Comparison of ENCODE assay signal across 8 cellular contexts in genomic region chr1:70221241-70222077, GRCh38. TPM values are rescaled to one million over a fixed set of nuclear protein-coding genes. Genes with fewer than 3 reads are reported as not detected.
DNase-seq lines count a peak whose midpoint lies in the region; ATAC-seq and TF ChIP-seq lines count a peak whose summit lies in the region.

SRSF11 (plus strand) TSS chr1:70221380; CDS start chr1:70221637, 257 bp downstream.

- TF ChIP-seq CTCF in fibroblast of mammary gland (conservative IDR thresholded peaks at IDR 0.05; ENCODE audit: control insufficient read depth, insufficient read depth, low read depth, low read length) = no peak
- TF ChIP-seq CTCF in natural killer cell (IDR thresholded peaks at IDR 0.05) = peak; percentile 14

- H3K4me2 ChIP-seq in GM23248 (ENCODE audit: unreplicated experiment) = peak within 1 kb of the TSS; percentile 98

- H3K27ac ChIP-seq in GM23248 = peak within 1 kb of the TSS; percentile 93

- peak within 1 kb of the TSS; percentile 88 for H3K27ac Mint-ChIP-seq in activated T-helper 17 cell treated with anti-CD3 and anti-CD28 coated beads, Interleukin-2, amount 50 U/mL, for 72 hours
- H3K27ac Mint-ChIP-seq in natural killer cell = peak within 1 kb of the TSS; percentile 93 to 97

- H3K9me3 Mint-ChIP-seq in activated T-helper 17 cell treated with anti-CD3 and anti-CD28 coated beads, Interleukin-2, amount 50 U/mL, for 72 hours = no peaks in the 10 kb centered on the region
- no peaks in the 10 kb centered on the region for H3K9me3 Mint-ChIP-seq in natural killer cell

- H2AFZ ChIP-seq in GM23248 = peak within 1 kb of the TSS; percentile 83

- peaks cover 22% of the 10 kb centered on the region; the same call in 1 of the 2 replicates for H4K20me1 ChIP-seq in GM23248 (ENCODE audit: insufficient read depth)

- DNase-seq in Daoy (ENCODE audit: low read depth) = peak; percentile 99
- DNase-seq in GM23248 = peak; percentile 98
- peak; percentile 92 to 93 for DNase-seq in Kasumi-1 (lab: John Stamatoyannopoulos, UW)
- peak; percentile 93 for DNase-seq in RPMI8226
- peak; percentile 91 for DNase-seq in fibroblast of mammary gland (ENCODE audit: low read depth)
- peak; percentile 97 for DNase-seq in natural killer cell
- peak; percentile 97 for DNase-seq in stimulated activated naive CD4-positive, alpha-beta T cell treated with Interleukin-2 at 50 U/mL for 16 hours (lab: John Stamatoyannopoulos, UW)

- H3K4me3 ChIP-seq in GM23248 = peak within 1 kb of the TSS; percentile 95
- peak within 1 kb of the TSS; percentile 70 for H3K4me3 ChIP-seq in fibroblast of mammary gland (ENCODE audit: control insufficient read depth, low read depth, low read length)

- H3K4me1 Mint-ChIP-seq in activated T-helper 17 cell treated with anti-CD3 and anti-CD28 coated beads, Interleukin-2, amount 50 U/mL, for 72 hours = peaks cover 22% of the 10 kb centered on the region
- H3K4me1 Mint-ChIP-seq in natural killer cell = peaks cover 40 to 49% of the 10 kb centered on the region in 2 donors

- H3K36me3 Mint-ChIP-seq in activated T-helper 17 cell treated with anti-CD3 and anti-CD28 coated beads, Interleukin-2, amount 50 U/mL, for 72 hours (ENCODE audit: low read depth) = peaks cover 74% of the 10 kb centered on the region
- no peaks in the 10 kb centered on the region for H3K36me3 Mint-ChIP-seq in natural killer cell

- peak; percentile 95 for ATAC-seq in activated T-helper 17 cell treated with anti-CD3 and anti-CD28 coated beads, Interleukin-2, amount 50 U/mL, for 72 hours (replicated peaks)
- ATAC-seq in natural killer cell = peak; percentile 94 to 99 (median 96)

- no peaks in the 10 kb centered on the region for H3K9me2 ChIP-seq in GM23248 (ENCODE audit: insufficient read depth)

- H3K36me3 ChIP-seq in GM23248 (ENCODE audit: low read depth) = peaks cover 31% of the 10 kb centered on the region

- H3K79me2 ChIP-seq in GM23248 (ENCODE audit: insufficient read depth) = peaks cover 95% of the 10 kb centered on the region

- in situ Hi-C loops in GM23248 (cut with MboI) = no loop called here

- peak within 1 kb of the TSS; percentile 97 for H3K9ac ChIP-seq in GM23248

- H3K27me3 ChIP-seq in GM23248 (replicated peaks; ENCODE audit: insufficient read depth) = no peaks in the 10 kb centered on the region

- H3F3A ChIP-seq in GM23248 (ENCODE audit: insufficient read depth) = peaks cover 27% of the 10 kb centered on the region

- H3K4me3 Mint-ChIP-seq in activated T-helper 17 cell treated with anti-CD3 and anti-CD28 coated beads, Interleukin-2, amount 50 U/mL, for 72 hours = peak within 1 kb of the TSS; percentile 91
- peak within 1 kb of the TSS; percentile 96 for H3K4me3 Mint-ChIP-seq in natural killer cell

- no peaks in the 10 kb centered on the region for H3K27me3 Mint-ChIP-seq in activated T-helper 17 cell treated with anti-CD3 and anti-CD28 coated beads, Interleukin-2, amount 50 U/mL, for 72 hours
- H3K27me3 Mint-ChIP-seq in natural killer cell (ENCODE audit: low read depth in 2 of 2) = no peaks in the 10 kb centered on the region

- no peaks in the 10 kb centered on the region for H3K9me3 ChIP-seq in GM23248 (ENCODE audit: low read depth)

- WGBS in GM23248 (ENCODE audit: low coverage in 1 of 2, low lambda C conversion rate in 2 of 2, missing lambda C conversion rate in 2 of 2), 2 experiments = 1% methylated on average over 52 to 70 of the region's 70 CpGs

- H3K4me1 ChIP-seq in GM23248 (ENCODE audit: insufficient read depth) = peaks cover 33% of the 10 kb centered on the region

- intact Hi-C loops in natural killer cell (cut with micrococcal nuclease) = loop anchor here (1.0 to 5.0 kb wide), 5 partner anchors 16 to 856 kb away; partner anchors contain the start of genes ANKRD13C, CTH and LRRC40

RNA-seq across cellular contexts. Expression of gene SRSF11, which starts in this region (rescaled TPM):
- total RNA-seq in Daoy (2014; rRNA removed; shearing (Covaris generic)) = 100 and 110 TPM in 2 replicates
- total RNA-seq in GM23248 (2014; rRNA removed; shearing (Covaris generic)) = 110 and 122 TPM in 2 replicates
- polyA plus RNA-seq in GM23248 (2016; fragmentation: Nextera tagmentation; extraction: Ambion mirVana) = 134 and 157 TPM in 2 replicates
- 100 to 1,000 TPM; 195 to 227 TPM for total RNA-seq in activated T-helper 17 cell treated with anti-CD3 and anti-CD28 coated beads, Interleukin-2, amount 50 U/mL, for 72 hours
- 100 to 1,000 TPM; 347 to 374 (median 359) TPM for total RNA-seq in natural killer cell

Comparison
In these comparisons a context has a peak if more than half of its experiments do, and no peak if none do; other contexts are left out.
1. Peak in every context shown above with its lines: DNase-seq, ATAC-seq, H3K4me3 ChIP-seq and H3K27ac ChIP-seq.